ENCODE assay signal across 22 cellular contexts in the genomic region with DNA sequence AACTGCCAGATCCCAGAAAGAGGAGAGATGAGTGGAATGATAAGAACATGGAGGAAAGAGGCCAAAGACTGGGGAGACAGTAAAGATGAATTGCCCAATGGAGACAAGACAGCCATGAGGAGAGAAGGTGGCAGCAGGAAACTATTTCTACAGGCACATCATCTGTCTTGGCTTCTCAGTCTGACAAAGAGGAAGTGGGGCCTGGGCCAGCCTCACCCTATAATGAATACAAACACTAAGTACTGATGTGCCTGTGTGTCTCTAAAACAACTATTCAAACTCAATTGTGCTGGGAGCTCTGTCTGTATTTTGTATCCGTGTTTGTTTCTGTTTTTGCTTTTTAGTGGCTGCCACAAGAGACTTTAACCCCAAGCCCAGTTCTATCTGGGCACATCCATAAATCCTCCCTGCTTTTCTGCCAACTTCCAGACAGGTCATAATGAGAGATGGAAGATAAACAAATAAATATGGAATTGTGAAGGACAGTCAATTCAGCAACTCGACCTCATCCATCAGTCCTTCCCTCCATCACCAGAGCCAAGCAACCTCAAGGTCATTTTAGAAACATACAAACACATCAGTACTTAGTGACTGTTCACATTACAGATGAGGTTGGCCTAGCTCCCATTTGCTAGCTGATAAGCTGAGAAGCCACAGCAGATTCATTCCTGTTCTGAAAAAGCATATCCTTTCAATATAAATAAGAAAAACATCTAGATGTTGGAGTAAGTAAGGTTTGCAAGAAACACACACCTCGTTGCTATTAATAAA.
A peak's percentile ranks its signal among the peaks of the same experiment; 100 is the strongest.
DNase-seq lines count a peak whose midpoint lies in the region; ATAC-seq, FAIRE-seq and TF ChIP-seq lines count a peak whose summit lies in the region.
"Had no signal": no experiment of that assay in that cellular context is flagged by ENCODE, and none has a peak within 500 bp of the region (broad histone marks: within the 10 kb centered on the region; RNA-seq: fewer than 3 reads in every experiment).

No MANE protein-coding gene starts in this region.

- no peak for TF ChIP-seq POLR2A in GM12878 (IDR thresholded peaks at IDR 0.05; ENCODE audit: low read depth, low read length)

- TF ChIP-seq EP300 in GM12878 (IDR thresholded peaks at IDR 0.05; ENCODE audit: borderline replicate concordance in 1 of 2, control insufficient read depth in 1 of 2, low read depth in 2 of 2, low read length in 2 of 2) = no peak

- H3K4me1 ChIP-seq in DOHH2 (ENCODE audit: control insufficient read depth, low read length) (peaks cover 93% of the 10 kb centered on the region), OCI-LY7 (ENCODE audit: insufficient read depth, low read length, poor library complexity, severe bottlenecking) (peaks cover 47% of the 10 kb centered on the region), GM12878 (ENCODE audit: control insufficient read depth, insufficient read depth, low read length) (no peaks in the 10 kb centered on the region)

- POLR2A ChIA-PET in OCI-LY7 (lab: Charles Lee) = interaction anchor here (0.7 to 5.2 kb wide), 15 partner anchors 9 to 90 kb away, joined by 3 to 60 read pairs (median 4); no protein-coding TSS in a partner anchor
- POLR2A ChIA-PET in GM12878 (lab: Charles Lee) = no interaction called here

- TF ChIP-seq RAD21 in GM12878 (IDR thresholded peaks at IDR 0.05; ENCODE audit: insufficient read depth, low read depth, low read length) = no peak

- RAD21 ChIA-PET in GM12878 (lab: Charles Lee; ENCODE audit: unreplicated experiment) = no interaction called here

- H3K4me3 ChIP-seq in DOHH2 (ENCODE audit: low read length) (peak overlapping the region; percentile 36), OCI-LY7 (ENCODE audit: low read depth, low read length, poor library complexity, severe bottlenecking) (no peak overlapping the region), GM12878 (no peak overlapping the region)
- H3K4me3 ChIP-seq: BLaER1 treated with 17β-estradiol and CSF1 and Interleukin-3, amounts not matched to agents 10 nM and 100 nM; PC-9 had no signal

- H4K20me1 ChIP-seq in DOHH2 (ENCODE audit: control insufficient read depth, insufficient read depth, low read depth, low read length) (no peaks in the 10 kb centered on the region), OCI-LY7 (ENCODE audit: insufficient read depth, low read length) (no peaks in the 10 kb centered on the region), GM12878 (ENCODE audit: control insufficient read depth, insufficient read depth) (no peaks in the 10 kb centered on the region)
- H4K20me1 ChIP-seq: BLaER1 treated with 17β-estradiol and CSF1 and Interleukin-3, amounts not matched to agents 10 nM and 100 nM had no signal

- ATAC-seq in GM21526 (IDR thresholded peaks at IDR 0.05; ENCODE audit: low FRiP score, unreplicated experiment) (peak; percentile 52), GM12878 (no peak), HG03342 (IDR thresholded peaks at IDR 0.05; ENCODE audit: unreplicated experiment) (no peak), HG02973 (IDR thresholded peaks at IDR 0.05; ENCODE audit: unreplicated experiment) (no peak)
- ATAC-seq: CD8-positive, alpha-beta T cell had no signal

- peaks cover 22% of the 10 kb centered on the region for H3F3A ChIP-seq in DOHH2 (ENCODE audit: control insufficient read depth, insufficient read depth)

- no peak for TF ChIP-seq CTCF in DOHH2 (IDR thresholded peaks at IDR 0.05; ENCODE audit: low read depth, low read length, poor library complexity, severe bottlenecking)
- TF ChIP-seq CTCF in OCI-LY7 (conservative IDR thresholded peaks at IDR 0.05; ENCODE audit: low read length) = no peak
- no peak for TF ChIP-seq CTCF in GM12878 (IDR thresholded peaks at IDR 0.05 in 2 of 3, conservative IDR thresholded peaks at IDR 0.05 in 1 of 3; ENCODE audit: control insufficient read depth in 2 of 3, extremely low read depth in 1 of 3, insufficient read depth in 1 of 3, low read depth in 3 of 3, low read length in 3 of 3)

- peak overlapping the region; percentile 99 for H3K27ac ChIP-seq in DOHH2 (ENCODE audit: low read depth, low read length)
- H3K27ac ChIP-seq in OCI-LY7 (ENCODE audit: low read depth, low read length, poor library complexity, severe bottlenecking) = peak overlapping the region; percentile 41
- H3K27ac ChIP-seq in GM12878 (ENCODE audit: control insufficient read depth, insufficient read depth) = no peak overlapping the region
- H3K27ac ChIP-seq: BLaER1 treated with 17β-estradiol and CSF1 and Interleukin-3, amounts not matched to agents 10 nM and 100 nM; HL-60; PC-9 had no signal

- peaks cover 23% of the 10 kb centered on the region for H3K79me2 ChIP-seq in DOHH2 (ENCODE audit: control insufficient read depth, low read length)
- H3K79me2 ChIP-seq in OCI-LY7 (ENCODE audit: insufficient read depth, low read depth, low read length) = no peaks in the 10 kb centered on the region
- no peaks in the 10 kb centered on the region for H3K79me2 ChIP-seq in GM12878 (ENCODE audit: control insufficient read depth, insufficient read depth, low read length)

- H3K9me2 ChIP-seq in DOHH2 (replicated peaks; ENCODE audit: control insufficient read depth, low read length) (no peaks in the 10 kb centered on the region), OCI-LY7 (ENCODE audit: insufficient read depth, low read length) (no peaks in the 10 kb centered on the region)

- BruUV-seq in OCI-LY7 (replicated peaks; lab: Mats Ljungman, UMichigan) = no TSS peak
- BruUV-seq in GM12878 (replicated peaks; lab: Mats Ljungman, UMichigan) = no TSS peak

- peak; percentile 77 for DNase-seq in OCI-LY7 (ENCODE audit: low spot score)
- DNase-seq in GM12878 (ENCODE audit: low read depth, low spot score) = no peak
- no peak for DNase-seq in activated CD4-positive, CD25-positive, alpha-beta regulatory T cell treated with anti-CD3 and anti-CD28 coated beads, Interleukin-2, amount 50 U/mL, for 72 hours
- DNase-seq: ACHN; CD8-positive, alpha-beta T cell; DND-41; H7; KG1; NCI-H1105 treated with DMSO at 0.1 percent for 48 hours; NCI-H2029 treated with DMSO at 0.1 percent for 48 hours; NCI-H226; NCI-H510A treated with DMSO at 0.1 percent for 48 hours; PC-9; RPMI8226; SHP77 treated with DMSO at 0.1 percent for 48 hours had no signal

- H3K36me3 ChIP-seq in DOHH2 (ENCODE audit: control insufficient read depth, low read length) = peaks cover 20% of the 10 kb centered on the region
- peaks cover 5% of the 10 kb centered on the region; the same call in 1 of the 2 replicates for H3K36me3 ChIP-seq in OCI-LY7 (ENCODE audit: insufficient read depth, low read length)
- H3K36me3 ChIP-seq in GM12878 (ENCODE audit: control insufficient read depth in 2 of 2, insufficient read depth in 2 of 2, low read length in 1 of 2) = no peaks in the 10 kb centered on the region
- H3K36me3 ChIP-seq: BLaER1 treated with 17β-estradiol and CSF1 and Interleukin-3, amounts not matched to agents 10 nM and 100 nM had no signal

- intact Hi-C loops in OCI-LY7 (cut with micrococcal nuclease; ENCODE audit: unreplicated experiment) = no loop called here
- intact Hi-C loops in GM12878 (cut with micrococcal nuclease; ENCODE audit: unreplicated experiment) = no loop called here

- 2% methylated on average over 3 of the region's 3 CpGs for WGBS in GM12878 (ENCODE audit: insufficient coverage, insufficient replicate concordance, low lambda C conversion rate, missing lambda C conversion rate)

- H3K4me2 ChIP-seq in DOHH2 (ENCODE audit: low read length) = peak overlapping the region; percentile 57
- H3K4me2 ChIP-seq in OCI-LY7 (ENCODE audit: low read length) = peak overlapping the region; percentile 46
- no peak overlapping the region for H3K4me2 ChIP-seq in GM12878 (ENCODE audit: control insufficient read depth, insufficient read depth)
- H3K4me2 ChIP-seq: BLaER1 treated with 17β-estradiol and CSF1 and Interleukin-3, amounts not matched to agents 10 nM and 100 nM; PC-9 had no signal

- H3K27me3 ChIP-seq in DOHH2 (ENCODE audit: control insufficient read depth, low read length) = no peaks in the 10 kb centered on the region
- H3K27me3 ChIP-seq in GM12878 (replicated peaks in 1 of 2; ENCODE audit: control insufficient read depth in 2 of 2, insufficient read depth in 2 of 2, low read length in 1 of 2) = no peaks in the 10 kb centered on the region
- H3K27me3 ChIP-seq: BLaER1 treated with 17β-estradiol and CSF1 and Interleukin-3, amounts not matched to agents 10 nM and 100 nM had no signal

- CTCF ChIA-PET in OCI-LY7 (lab: Charles Lee; ENCODE audit: unreplicated experiment) = no interaction called here
- CTCF ChIA-PET in GM12878 (lab: Yijun Ruan, JAX) = no interaction called here

- H3K9me3 ChIP-seq in DOHH2 (ENCODE audit: control insufficient read depth, insufficient read depth, low read length) (no peaks in the 10 kb centered on the region), OCI-LY7 (ENCODE audit: low read length) (no peaks in the 10 kb centered on the region), GM12878 (replicated peaks; ENCODE audit: control insufficient read depth, insufficient read depth, low read length) (no peaks in the 10 kb centered on the region)
- H3K9me3 ChIP-seq: BLaER1 treated with 17β-estradiol and CSF1 and Interleukin-3, amounts not matched to agents 10 nM and 100 nM had no signal

- H2AFZ ChIP-seq in OCI-LY7 (ENCODE audit: low read length) = peak overlapping the region; percentile 64; the same call in 1 of the 2 replicates
- no peak overlapping the region for H2AFZ ChIP-seq in GM12878 (ENCODE audit: control insufficient read depth, low read depth, low read length)
- H2AFZ ChIP-seq: PC-9 had no signal

- FAIRE-seq in GM12878 (lab: Jason Lieb, UNC) = no peak
- FAIRE-seq: GM19239 had no signal

- no peak overlapping the region for H3K9ac ChIP-seq in GM12878 (ENCODE audit: control insufficient read depth, insufficient read depth, low read length)
- H3K9ac ChIP-seq: BLaER1 treated with 17β-estradiol and CSF1 and Interleukin-3, amounts not matched to agents 10 nM and 100 nM had no signal

- SMC1A ChIA-PET in GM12878 (lab: Charles Lee; ENCODE audit: uncharacterized antibody, unreplicated experiment) = no interaction called here

- in situ Hi-C loops in GM12878 (cut with MboI) = no loop called here

TF ChIP-seq in GM12878, 131 proteins besides CTCF, POLR2A, EP300 and RAD21:
- TF ChIP-seq BACH1 (IDR thresholded peaks at IDR 0.05; ENCODE audit: borderline replicate concordance) = no peak
- peak; percentile 53; the same call in 1 of the 2 replicates for TF ChIP-seq SPI1 (IDR thresholded peaks at IDR 0.05; ENCODE audit: borderline replicate concordance, insufficient read depth, low read depth, low read length)
